Comparison of ENCODE assay signal across 25 cellular contexts in genomic region chr1:247749870-247750269, GRCh38. TPM values are rescaled to one million over a fixed set of nuclear protein-coding genes. Genes with fewer than 3 reads are reported as not detected.
A peak's percentile ranks its signal among the peaks of the same experiment; 100 is the strongest.
DNase-seq lines count a peak whose midpoint lies in the region; ATAC-seq and TF ChIP-seq lines count a peak whose summit lies in the region.
"Had no signal": no experiment of that assay in that cellular context is flagged by ENCODE, and none has a peak within 500 bp of the region (broad histone marks: within the 10 kb centered on the region; RNA-seq: fewer than 3 reads in every experiment).

No MANE protein-coding gene starts in this region.

- H3K4me1 ChIP-seq in right cardiac atrium (ENCODE audit: control insufficient read depth, insufficient read depth, low read length) (no peaks in the 10 kb centered on the region), aorta (ENCODE audit: control insufficient read depth in 1 of 2, insufficient read depth in 2 of 2, low read length in 2 of 2) (no peaks in the 10 kb centered on the region)
- H3K4me1 ChIP-seq: A549; BE2C; BLaER1 treated with 17β-estradiol and CSF1 and Interleukin-3, amounts not matched to agents 10 nM and 100 nM had no signal

- no peak overlapping the region for H3K4me3 ChIP-seq in right cardiac atrium (ENCODE audit: low read length)
- no peak overlapping the region for H3K4me3 ChIP-seq in aorta (ENCODE audit: low read length in 2 of 2)
- H3K4me3 ChIP-seq: A549; BLaER1 treated with 17β-estradiol and CSF1 and Interleukin-3, amounts not matched to agents 10 nM and 100 nM; GM23338 had no signal

- H3K27ac Mint-ChIP-seq in chondrocyte (ENCODE audit: unreplicated experiment), result no peak overlapping the region
- no peak overlapping the region for H3K27ac Mint-ChIP-seq in stimulated activated effector memory CD8-positive, alpha-beta T cell treated with anti-CD3 and anti-CD28 coated beads, Interleukin-12 subunit alpha, Interleukin-12 subunit beta, amount 100 ng/mL, for 72 hours
- H3K27ac Mint-ChIP-seq: CD4-positive, alpha-beta T cell; CD8-positive, alpha-beta memory T cell; GM23338; H9 had no signal

- DNase-seq in right cardiac atrium, result peak in 2 of 3 donors; percentile 13 to 21
- DNase-seq in Right ventricle myocardium inferior (ENCODE audit: missing footprints), result no peak
- peak; percentile 77 for DNase-seq in chondrocyte (ENCODE audit: low spot score)
- no peak for DNase-seq in stimulated activated effector memory CD8-positive, alpha-beta T cell treated with anti-CD3 and anti-CD28 coated beads, Interleukin-12 subunit alpha, Interleukin-12 subunit beta, amount 100 ng/mL, for 72 hours (ENCODE audit: low spot score in 2 of 2)
- no peak for DNase-seq in aorta
- DNase-seq in NCI-H748 treated with DMSO at 0.1 percent for 48 hours (lab: John Stamatoyannopoulos, UW), result no peak
- DNase-seq in D341Med (ENCODE audit: low spot score), result no peak
- DNase-seq: 8988T; ACHN; AML-193; BE2C; CD4-positive, alpha-beta T cell; CD8-positive, alpha-beta memory T cell; DMS53; DMS79 treated with DMSO at 0.1 percent for 48 hours; GF-D8; H9 had no signal

- no peak overlapping the region for H3K4me3 Mint-ChIP-seq in chondrocyte (ENCODE audit: unreplicated experiment)
- no peak overlapping the region for H3K4me3 Mint-ChIP-seq in stimulated activated effector memory CD8-positive, alpha-beta T cell treated with anti-CD3 and anti-CD28 coated beads, Interleukin-12 subunit alpha, Interleukin-12 subunit beta, amount 100 ng/mL, for 72 hours
- H3K4me3 Mint-ChIP-seq: CD14-positive monocyte; CD4-positive, alpha-beta T cell; CD8-positive, alpha-beta memory T cell; GM23338; H9 had no signal

- peaks cover 23% of the 10 kb centered on the region for H3K9me3 Mint-ChIP-seq in chondrocyte (ENCODE audit: low read depth)
- peaks cover 8% of the 10 kb centered on the region for H3K9me3 Mint-ChIP-seq in stimulated activated effector memory CD8-positive, alpha-beta T cell treated with anti-CD3 and anti-CD28 coated beads, Interleukin-12 subunit alpha, Interleukin-12 subunit beta, amount 100 ng/mL, for 72 hours

- no peak for TF ChIP-seq CTCF in chondrocyte (IDR thresholded peaks at IDR 0.05)

- H3K36me3 Mint-ChIP-seq in chondrocyte (ENCODE audit: low read depth), result no peaks in the 10 kb centered on the region
- H3K36me3 Mint-ChIP-seq in stimulated activated effector memory CD8-positive, alpha-beta T cell treated with anti-CD3 and anti-CD28 coated beads, Interleukin-12 subunit alpha, Interleukin-12 subunit beta, amount 100 ng/mL, for 72 hours, result no peaks in the 10 kb centered on the region
- H3K36me3 Mint-ChIP-seq: CD14-positive monocyte; CD8-positive, alpha-beta memory T cell had no signal

- 91% methylated on average over 1 of the region's 1 CpG for WGBS in right cardiac atrium
- WGBS in aorta, 2 donors, result 69 to 83% methylated on average over 1 of the region's 1 CpG

- no peaks in the 10 kb centered on the region for H3K27me3 Mint-ChIP-seq in chondrocyte (ENCODE audit: low read depth)
- H3K27me3 Mint-ChIP-seq: CD4-positive, alpha-beta T cell had no signal

- ATAC-seq in right cardiac atrium (peak in 1 of 2 donors; percentile 29), Right ventricle myocardium inferior (no peak), aorta (ENCODE audit: low FRiP score) (peak; percentile 50)
- ATAC-seq in stimulated activated effector memory CD8-positive, alpha-beta T cell treated with anti-CD3 and anti-CD28 coated beads, Interleukin-12 subunit alpha, Interleukin-12 subunit beta, amount 100 ng/mL, for 72 hours, result peak; percentile 40
- ATAC-seq: A549, GM23338, HCT116 had no signal

- intact Hi-C loops in right cardiac atrium (cut with DNase I) (no loop called here), Right ventricle myocardium inferior (cut with DNase I) (no loop called here), aorta (cut with DNase I) (no loop called here)

- H3K36me3 ChIP-seq in aorta (ENCODE audit: control insufficient read depth in 1 of 2, insufficient read depth in 2 of 2, low read length in 1 of 2), result no peaks in the 10 kb centered on the region
- H3K36me3 ChIP-seq: BE2C; BLaER1 treated with 17β-estradiol and CSF1 and Interleukin-3, amounts not matched to agents 10 nM and 100 nM had no signal

- H3K4me1 Mint-ChIP-seq in chondrocyte (ENCODE audit: low read depth), result peaks cover 3% of the 10 kb centered on the region
- H3K4me1 Mint-ChIP-seq in stimulated activated effector memory CD8-positive, alpha-beta T cell treated with anti-CD3 and anti-CD28 coated beads, Interleukin-12 subunit alpha, Interleukin-12 subunit beta, amount 100 ng/mL, for 72 hours, result no peaks in the 10 kb centered on the region
- H3K4me1 Mint-ChIP-seq: CD14-positive monocyte; CD8-positive, alpha-beta memory T cell; GM23338; H9 had no signal

- H3K27ac ChIP-seq in right cardiac atrium (ENCODE audit: low read length) (no peak overlapping the region), aorta (ENCODE audit: low read depth in 1 of 2, low read length in 2 of 2) (no peak overlapping the region)
- H3K27ac ChIP-seq: A549; BLaER1 treated with 17β-estradiol and CSF1 and Interleukin-3, amounts not matched to agents 10 nM and 100 nM had no signal

- H3K27me3 ChIP-seq in right cardiac atrium (ENCODE audit: control insufficient read depth, insufficient read depth) (no peaks in the 10 kb centered on the region), aorta (ENCODE audit: control insufficient read depth in 1 of 2, insufficient read depth in 2 of 2, low read length in 1 of 2) (no peaks in the 10 kb centered on the region)
- H3K27me3 ChIP-seq: BE2C; BLaER1 treated with 17β-estradiol and CSF1 and Interleukin-3, amounts not matched to agents 10 nM and 100 nM had no signal

- H3K9me3 ChIP-seq in right cardiac atrium (ENCODE audit: control insufficient read depth, low read length) (no peaks in the 10 kb centered on the region), aorta (ENCODE audit: control insufficient read depth, low read length) (peaks cover 2% of the 10 kb centered on the region)
- H3K9me3 ChIP-seq: A549, BE2C had no signal

RNA-seq across cellular contexts. Expression of gene OR14A2, which starts 1.9 kb away (rescaled TPM):
- total RNA-seq in right cardiac atrium (not detected), Right ventricle myocardium inferior (not detected), chondrocyte (not detected in 3 replicates), aorta (not detected)
- polyA plus RNA-seq in right cardiac atrium (not detected), aorta (not detected)
- total RNA-seq: CD4-positive, alpha-beta T cell; CD8-positive, alpha-beta memory T cell; Daoy; G401; GM23338; H4; H9 had no signal
- polyA plus RNA-seq: A549; CD14-positive monocyte; CD8-positive, alpha-beta memory T cell had no signal

RNA-seq across cellular contexts. Expression of gene OR1C1, which starts 10.5 kb away (rescaled TPM):
- total RNA-seq in right cardiac atrium, result not detected
- polyA plus RNA-seq in right cardiac atrium, result not detected
- total RNA-seq in Right ventricle myocardium inferior, result not detected
- total RNA-seq in chondrocyte, result not detected in 3 replicates
- total RNA-seq in aorta, result not detected
- polyA plus RNA-seq in aorta, result not detected
- total RNA-seq: CD4-positive, alpha-beta T cell; CD8-positive, alpha-beta memory T cell; Daoy; G401; GM23338; H4; H9 had no signal
- polyA plus RNA-seq: A549; CD14-positive monocyte; CD8-positive, alpha-beta memory T cell had no signal

RNA-seq across cellular contexts. Expression of gene OR14K1, which starts 11.5 kb away (rescaled TPM):
- total RNA-seq in right cardiac atrium (not detected), Right ventricle myocardium inferior (not detected), chondrocyte (not detected in 3 replicates), aorta (under 1 TPM; 0.42 to 0.62 TPM)
- polyA plus RNA-seq in right cardiac atrium (not detected), aorta (not detected)
- total RNA-seq: CD4-positive, alpha-beta T cell; CD8-positive, alpha-beta memory T cell; Daoy; G401; H4; H9 had no signal
- polyA plus RNA-seq: A549; CD14-positive monocyte; CD8-positive, alpha-beta memory T cell; GM23338 had no signal

RNA-seq across cellular contexts. Expression of gene OR6F1, which starts 33.4 kb away (rescaled TPM):
- total RNA-seq in right cardiac atrium (not detected), Right ventricle myocardium inferior (not detected), chondrocyte (not detected in 3 replicates), aorta (not detected)
- polyA plus RNA-seq in right cardiac atrium (not detected), aorta (not detected)
- total RNA-seq: CD4-positive, alpha-beta T cell; CD8-positive, alpha-beta memory T cell; G401; GM23338; H4; H9 had no signal
- polyA plus RNA-seq: A549; CD14-positive monocyte; CD8-positive, alpha-beta memory T cell; GM23338 had no signal

Comparison
In these comparisons a context has a peak if more than half of its experiments do, and no peak if none do; other contexts are left out.
1. DNase-seq: peak in right cardiac atrium (2 of 3) and chondrocyte (single experiment); none in Right ventricle myocardium inferior (single experiment), stimulated activated effector memory CD8-positive, alpha-beta T cell treated with anti-CD3 and anti-CD28 coated beads, Interleukin-12 subunit alpha, Interleukin-12 subunit beta, amount 100 ng/mL, for 72 hours (0 of 2), aorta (0 of 2), NCI-H748 treated with DMSO at 0.1 percent for 48 hours (single experiment) and D341Med (single experiment).